Comparison of ENCODE assay signal across 8 cellular contexts in genomic region chr20:17571153-17571527, GRCh38. TPM values are rescaled to one million over a fixed set of nuclear protein-coding genes. Genes with fewer than 3 reads are reported as not detected.
A peak's percentile ranks its signal among the peaks of the same experiment; 100 is the strongest.
DNase-seq lines count a peak whose midpoint lies in the region; FAIRE-seq and TF ChIP-seq lines count a peak whose summit lies in the region.

No MANE protein-coding gene starts in this region.

- H3K4me1 Mint-ChIP-seq in IgD-negative memory B cell (peaks cover 6 to 16% (median 6%) of the 10 kb centered on the region in 3 donors), MCF 10A (ENCODE audit: insufficient read depth, unreplicated experiment) (peaks cover 30% of the 10 kb centered on the region)

- no peaks in the 10 kb centered on the region for H3K9me3 ChIP-seq in mononuclear cell (ENCODE audit: low read depth, low read length)

- H3K27me3 Mint-ChIP-seq in IgD-negative memory B cell (peaks cover 6% of the 10 kb centered on the region), MCF 10A (ENCODE audit: insufficient read depth, unreplicated experiment) (no peaks in the 10 kb centered on the region)

- DNase-seq in GM12891 (ENCODE audit: insufficient read length, low spot score) (peak; percentile 37), MCF 10A (ENCODE audit: unreplicated experiment) (peak; percentile 12), frontal cortex (ENCODE audit: low spot score in 2 of 2) (no peak), NCI-H1092 treated with DMSO at 0.1 percent for 48 hours (lab: John Stamatoyannopoulos, UW) (no peak), GM19240 (ENCODE audit: insufficient read length, low spot score) (no peak), SHP77 treated with DMSO at 0.1 percent for 48 hours (lab: John Stamatoyannopoulos, UW) (no peak)

- no peak for TF ChIP-seq POLR2A in GM12891 (IDR thresholded peaks at IDR 0.05; ENCODE audit: low read depth, low read length)

- peak overlapping the region; percentile 85 for H3K4me3 ChIP-seq in mononuclear cell (ENCODE audit: low read length)

- FAIRE-seq in GM12891 (lab: Jason Lieb, UNC) (peak; percentile 13), frontal cortex (lab: Jason Lieb, UNC) (no peak)

- BruUV-seq in MCF 10A (replicated peaks; lab: Mats Ljungman, UMichigan), result TSS peak; percentile 28

- no peak for TF ChIP-seq CTCF in MCF 10A (IDR thresholded peaks at IDR 0.05; ENCODE audit: unreplicated experiment)

- peak overlapping the region; percentile 65 to 88 (median 87) for H3K27ac Mint-ChIP-seq in IgD-negative memory B cell
- peak overlapping the region; percentile 99 for H3K27ac Mint-ChIP-seq in MCF 10A (ENCODE audit: low read depth, unreplicated experiment)

- peaks cover 2% of the 10 kb centered on the region for H3K36me3 Mint-ChIP-seq in IgD-negative memory B cell
- peaks cover 29% of the 10 kb centered on the region for H3K36me3 Mint-ChIP-seq in MCF 10A (ENCODE audit: insufficient read depth, unreplicated experiment)

- POLR2A ChIA-PET in MCF 10A (lab: Yijun Ruan, JAX), result interaction anchor here (0.7 to 8.7 kb wide), 27 partner anchors 11 to 996 kb away, joined by 3 to 348 read pairs (median 13); partner anchors contain the start of genes BFSP1, MGME1, RRBP1 and SNX5

- H3K4me1 ChIP-seq in mononuclear cell (ENCODE audit: insufficient read depth, low read length), result peaks cover 13% of the 10 kb centered on the region

- intact Hi-C loops in MCF 10A (cut with micrococcal nuclease), result loop anchor here (2.0 to 5.0 kb wide), 2 partner anchors 41 to 66 kb away; no protein-coding TSS in a partner anchor

- CTCF ChIA-PET in MCF 10A (lab: Yijun Ruan, JAX), result interaction anchor here (0.6 to 6.3 kb wide), 21 partner anchors 10 to 895 kb away, joined by 3 to 75 read pairs (median 6); partner anchors contain the start of genes BFSP1 and RRBP1

- H3K27me3 ChIP-seq in mononuclear cell (ENCODE audit: insufficient read depth, low read length), result peaks cover 11% of the 10 kb centered on the region

- H3K9me3 Mint-ChIP-seq in IgD-negative memory B cell (peaks cover 0 to 5% (median 2%) of the 10 kb centered on the region in 3 donors), MCF 10A (ENCODE audit: unreplicated experiment) (no peaks in the 10 kb centered on the region)

- H3K4me3 Mint-ChIP-seq in IgD-negative memory B cell (peak overlapping the region; percentile 90 to 99 (median 92)), MCF 10A (ENCODE audit: unreplicated experiment) (peak overlapping the region; percentile 94)

TF ChIP-seq in GM12891, 5 proteins besides CTCF, POLR2A, EP300 and RAD21:
- TF ChIP-seq PAX5 (IDR thresholded peaks at IDR 0.05; ENCODE audit: insufficient read depth, low read length, severe bottlenecking) (no peak), SPI1 (IDR thresholded peaks at IDR 0.05; ENCODE audit: low read depth, low read length) (no peak; the same call in 1 of the 2 replicates), POU2F2 (IDR thresholded peaks at IDR 0.05; ENCODE audit: low read depth, low read length) (no peak), TAF1 (IDR thresholded peaks at IDR 0.05; ENCODE audit: low read depth, low read length) (no peak), POLR2AphosphoS5 (IDR thresholded peaks at IDR 0.05; ENCODE audit: low read depth, low read length) (no peak)

RNA-seq across cellular contexts. Expression of gene DSTN, which starts 1.3 kb away (rescaled TPM):
- 61.6 TPM for polyA plus RNA-seq in GM12891 (2012; ENCODE audit: low read depth, missing spikeins)
- 32.1 TPM for polyA plus RNA-seq in IgD-negative memory B cell
- total RNA-seq in MCF 10A (2022), result 217 and 280 TPM in 2 replicates
- total RNA-seq in mononuclear cell, result 27.6 TPM
- 258 TPM for total RNA-seq in frontal cortex

RNA-seq across cellular contexts. Expression of gene BFSP1, which starts 40.0 kb away (rescaled TPM):
- 0.06 TPM for polyA plus RNA-seq in GM12891 (2012; ENCODE audit: low read depth, missing spikeins)
- not detected for polyA plus RNA-seq in IgD-negative memory B cell
- total RNA-seq in MCF 10A (2022) (3.5 and 3.9 TPM in 2 replicates), mononuclear cell (0.84 TPM), frontal cortex (0.41 TPM)

Comparison
In these comparisons a context has a peak if more than half of its experiments do, and no peak if none do; other contexts are left out.
1. DNase-seq: peak in GM12891 (single experiment) and MCF 10A (single experiment); none in frontal cortex (0 of 2), NCI-H1092 treated with DMSO at 0.1 percent for 48 hours (single experiment), GM19240 (single experiment) and SHP77 treated with DMSO at 0.1 percent for 48 hours (single experiment).